ENCODE assay signal across 24 cellular contexts in genomic region chr5:82855000-82855399, GRCh38.
"Had no signal": no experiment of that assay in that cellular context is flagged by ENCODE, and none has a peak within 500 bp of the region (broad histone marks: within the 10 kb centered on the region; RNA-seq: fewer than 3 reads in every experiment).

No MANE protein-coding gene starts in this region.

- H2AFZ ChIP-seq: parathyroid adenoma had no signal

- ATAC-seq: effector memory CD8-positive, alpha-beta T cell; esophagus mucosa; gastrocnemius medialis; left ventricle myocardium superior; lower lobe of right lung; natural killer cell; right lobe of liver; stimulated activated naive CD8-positive, alpha-beta T cell treated with anti-CD3 and anti-CD28 coated beads, Interleukin-15, amount 100 ng/mL, for 72 hours; upper lobe of right lung had no signal

- H3K36me3 ChIP-seq: gastrocnemius medialis, lower lobe of right lung, neutrophil, right lobe of liver, suprapubic skin, transverse colon, upper lobe of right lung, uterus had no signal

- FAIRE-seq: keratinocyte had no signal

- H3K4me1 ChIP-seq: gastrocnemius medialis, lower lobe of right lung, parathyroid adenoma, right lobe of liver, transverse colon, upper lobe of right lung, uterus had no signal

- H3K27me3 ChIP-seq: gastrocnemius medialis, neutrophil, right lobe of liver, suprapubic skin, transverse colon, upper lobe of right lung, uterus had no signal

- H3K79me2 ChIP-seq: parathyroid adenoma had no signal

- DNase-seq: cortex of kidney; effector memory CD8-positive, alpha-beta T cell; foreskin fibroblast; gastrocnemius medialis; head of caudate nucleus; left ventricle myocardium superior; lower lobe of right lung; natural killer cell; right lobe of liver; stimulated activated CD4-positive, alpha-beta T cell treated with anti-CD3 and anti-CD28 coated beads, Interleukin-12 subunit alpha, Interleukin-12 subunit beta, amount 100 ng/mL, for 4 hours; stimulated activated CD4-positive, alpha-beta T cell treated with anti-CD3 and anti-CD28 coated beads, Interleukin-1b, Interleukin-23, amount 100 ng/mL, for 48 hours; stimulated activated CD4-positive, alpha-beta T cell treated with anti-CD3 and anti-CD28 coated beads, Interleukin-4, amount 100 ng/mL, for 1 hour; stimulated activated CD8-positive, alpha-beta memory T cell treated with anti-CD3 and anti-CD28 coated beads, Interleukin-4, amount 100 ng/mL, for 48 hours; stimulated activated naive CD4-positive, alpha-beta T cell; stimulated activated naive CD8-positive, alpha-beta T cell treated with anti-CD3 and anti-CD28 coated beads, Interleukin-15, amount 100 ng/mL, for 72 hours; transverse colon; upper lobe of right lung; uterus had no signal

- H3K9ac ChIP-seq: parathyroid adenoma had no signal

- H3K4me2 ChIP-seq: smooth muscle cell had no signal

- H3K27ac ChIP-seq: gastrocnemius medialis, lower lobe of right lung, neutrophil, parathyroid adenoma, right lobe of liver, suprapubic skin, transverse colon, upper lobe of right lung, uterus had no signal

- H3K4me3 ChIP-seq: gastrocnemius medialis, lower lobe of right lung, right lobe of liver, smooth muscle cell, suprapubic skin, transverse colon, upper lobe of right lung, uterus had no signal

- H3K9me3 ChIP-seq: gastrocnemius medialis, lower lobe of right lung, neutrophil, right lobe of liver, suprapubic skin, transverse colon, upper lobe of right lung, uterus had no signal
